ENCODE assay signal across 8 cellular contexts in the genomic region with DNA sequence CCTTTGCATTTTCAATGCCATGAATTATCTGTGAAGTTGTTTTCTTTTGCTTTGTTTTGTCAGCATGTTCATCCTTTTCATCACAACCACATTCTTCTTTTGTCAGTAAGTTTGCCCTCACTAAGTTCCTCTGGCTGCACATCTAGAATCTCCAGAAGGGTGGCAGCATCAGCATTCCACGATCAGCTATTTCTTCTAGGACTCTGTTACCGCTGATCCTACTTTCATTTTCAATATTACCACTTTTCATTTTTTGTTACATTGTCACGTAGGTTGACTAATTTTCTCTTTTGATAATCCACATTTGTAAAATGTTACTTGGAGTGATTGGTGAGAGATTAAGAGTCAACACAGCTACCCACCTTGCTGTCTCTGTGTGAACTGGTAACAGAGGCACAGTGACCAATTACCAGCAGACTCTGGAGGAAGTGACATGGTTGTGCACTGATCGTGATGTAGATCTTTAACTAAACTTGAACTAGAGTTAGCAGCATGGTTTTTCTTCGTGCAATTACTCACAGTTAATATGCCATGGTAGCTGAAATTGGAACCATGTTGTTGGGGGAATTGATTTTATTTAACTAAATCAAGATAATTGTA.
DNase-seq lines count a peak whose midpoint lies in the region; ATAC-seq and TF ChIP-seq lines count a peak whose summit lies in the region.

No MANE protein-coding gene starts in this region.

- H3K9me2 ChIP-seq in GM23338 (ENCODE audit: insufficient read depth), result no peaks in the 10 kb centered on the region

- H3K79me2 ChIP-seq in GM23338 (replicated peaks; ENCODE audit: insufficient read depth), result no peaks in the 10 kb centered on the region

- H4K20me1 ChIP-seq in GM23338 (replicated peaks; ENCODE audit: insufficient read depth), result no peaks in the 10 kb centered on the region

- intact Hi-C loops in aorta (cut with DNase I), result no loop called here

- no peaks in the 10 kb centered on the region for H3K27me3 ChIP-seq in GM23338 (ENCODE audit: insufficient read depth)
- H3K27me3 ChIP-seq in aorta (ENCODE audit: control insufficient read depth in 1 of 2, insufficient read depth in 2 of 2, low read length in 1 of 2), result no peaks in the 10 kb centered on the region

- TF ChIP-seq CTCF in GM23338 (conservative IDR thresholded peaks at IDR 0.05; ENCODE audit: low read depth in 2 of 2), result peak in 1 of 2 experiments; percentile 22; a peak in 1 of 4 replicates
- no peak for TF ChIP-seq CTCF in foreskin fibroblast (IDR thresholded peaks at IDR 0.05; ENCODE audit: low read depth, low read length)
- no peak for TF ChIP-seq CTCF in glutamatergic neuron (IDR thresholded peaks at IDR 0.05; ENCODE audit: partially characterized antibody, unreplicated experiment)

- H3K4me3 ChIP-seq in GM23338, result no peak overlapping the region
- peak overlapping the region; percentile 9 to 48 for H3K4me3 ChIP-seq in foreskin fibroblast (ENCODE audit: low read depth in 1 of 2, low read length in 2 of 2)
- no peak overlapping the region for H3K4me3 ChIP-seq in aorta (ENCODE audit: low read length in 2 of 2)

- peaks cover 4% of the 10 kb centered on the region for H3K27me3 Mint-ChIP-seq in GM23338 (ENCODE audit: insufficient read depth, low read depth, poor library complexity)
- no peaks in the 10 kb centered on the region for H3K27me3 Mint-ChIP-seq in glutamatergic neuron (ENCODE audit: unreplicated experiment)

- no peak overlapping the region for H3K27ac Mint-ChIP-seq in GM23338
- no peak overlapping the region for H3K27ac Mint-ChIP-seq in glutamatergic neuron (ENCODE audit: unreplicated experiment)

- no peak overlapping the region for H3K4me3 Mint-ChIP-seq in GM23338
- no peak overlapping the region for H3K4me3 Mint-ChIP-seq in glutamatergic neuron (ENCODE audit: unreplicated experiment)

- H3K9me3 ChIP-seq in aorta (ENCODE audit: control insufficient read depth, low read length), result no peaks in the 10 kb centered on the region

- H3K4me1 Mint-ChIP-seq in GM23338, result no peaks in the 10 kb centered on the region
- no peaks in the 10 kb centered on the region for H3K4me1 Mint-ChIP-seq in glutamatergic neuron (ENCODE audit: low read depth, unreplicated experiment)

- DNase-seq in GM23338 (ENCODE audit: low spot score), result no peak
- peak; percentile 37 for DNase-seq in MV-4-11 (lab: John Stamatoyannopoulos, UW)
- DNase-seq in foreskin fibroblast, result peak in 1 of 2 donors; percentile 52
- no peak for DNase-seq in glutamatergic neuron
- DNase-seq in T1000 (lab: John Stamatoyannopoulos, UW), result no peak
- DNase-seq in NCI-H1105 treated with DMSO at 0.1 percent for 48 hours (lab: John Stamatoyannopoulos, UW), result no peak
- DNase-seq in aorta, result no peak

- H3K9me3 Mint-ChIP-seq in GM23338 (no peaks in the 10 kb centered on the region; the same call in 2 of the 3 replicates), glutamatergic neuron (ENCODE audit: unreplicated experiment) (no peaks in the 10 kb centered on the region)

- H3K4me2 ChIP-seq in GM23338, result no peak overlapping the region

- H3K36me3 ChIP-seq in GM23338 (ENCODE audit: insufficient read depth) (no peaks in the 10 kb centered on the region), aorta (ENCODE audit: control insufficient read depth in 1 of 2, insufficient read depth in 2 of 2, low read length in 1 of 2) (no peaks in the 10 kb centered on the region)

- no peaks in the 10 kb centered on the region for H3K36me3 Mint-ChIP-seq in GM23338 (ENCODE audit: low read depth)
- no peaks in the 10 kb centered on the region for H3K36me3 Mint-ChIP-seq in glutamatergic neuron (ENCODE audit: unreplicated experiment)

- no peak overlapping the region for H3K27ac ChIP-seq in GM23338 (ENCODE audit: low read depth)
- H3K27ac ChIP-seq in aorta (ENCODE audit: low read depth in 1 of 2, low read length in 2 of 2), result no peak overlapping the region

- H3F3A ChIP-seq in GM23338 (replicated peaks; ENCODE audit: low read depth), result no peaks in the 10 kb centered on the region

- peak overlapping the region; percentile 9; the same call in 1 of the 2 replicates for H2AFZ ChIP-seq in GM23338

- WGBS in aorta, 2 donors, result 47 to 59% methylated on average over 5 of the region's 5 CpGs

- H3K4me1 ChIP-seq in GM23338 (ENCODE audit: insufficient read depth) (no peaks in the 10 kb centered on the region), aorta (ENCODE audit: control insufficient read depth in 1 of 2, insufficient read depth in 2 of 2, low read length in 2 of 2) (no peaks in the 10 kb centered on the region)

- ATAC-seq in GM18499 (IDR thresholded peaks at IDR 0.05; ENCODE audit: insufficient read depth, unreplicated experiment), result peak; percentile 75
- ATAC-seq in GM23338, result no peak
- no peak for ATAC-seq in aorta (ENCODE audit: low FRiP score)

TF ChIP-seq in GM23338, 12 proteins besides CTCF, POLR2A, EP300 and RAD21:
- TF ChIP-seq, protein P1, sequence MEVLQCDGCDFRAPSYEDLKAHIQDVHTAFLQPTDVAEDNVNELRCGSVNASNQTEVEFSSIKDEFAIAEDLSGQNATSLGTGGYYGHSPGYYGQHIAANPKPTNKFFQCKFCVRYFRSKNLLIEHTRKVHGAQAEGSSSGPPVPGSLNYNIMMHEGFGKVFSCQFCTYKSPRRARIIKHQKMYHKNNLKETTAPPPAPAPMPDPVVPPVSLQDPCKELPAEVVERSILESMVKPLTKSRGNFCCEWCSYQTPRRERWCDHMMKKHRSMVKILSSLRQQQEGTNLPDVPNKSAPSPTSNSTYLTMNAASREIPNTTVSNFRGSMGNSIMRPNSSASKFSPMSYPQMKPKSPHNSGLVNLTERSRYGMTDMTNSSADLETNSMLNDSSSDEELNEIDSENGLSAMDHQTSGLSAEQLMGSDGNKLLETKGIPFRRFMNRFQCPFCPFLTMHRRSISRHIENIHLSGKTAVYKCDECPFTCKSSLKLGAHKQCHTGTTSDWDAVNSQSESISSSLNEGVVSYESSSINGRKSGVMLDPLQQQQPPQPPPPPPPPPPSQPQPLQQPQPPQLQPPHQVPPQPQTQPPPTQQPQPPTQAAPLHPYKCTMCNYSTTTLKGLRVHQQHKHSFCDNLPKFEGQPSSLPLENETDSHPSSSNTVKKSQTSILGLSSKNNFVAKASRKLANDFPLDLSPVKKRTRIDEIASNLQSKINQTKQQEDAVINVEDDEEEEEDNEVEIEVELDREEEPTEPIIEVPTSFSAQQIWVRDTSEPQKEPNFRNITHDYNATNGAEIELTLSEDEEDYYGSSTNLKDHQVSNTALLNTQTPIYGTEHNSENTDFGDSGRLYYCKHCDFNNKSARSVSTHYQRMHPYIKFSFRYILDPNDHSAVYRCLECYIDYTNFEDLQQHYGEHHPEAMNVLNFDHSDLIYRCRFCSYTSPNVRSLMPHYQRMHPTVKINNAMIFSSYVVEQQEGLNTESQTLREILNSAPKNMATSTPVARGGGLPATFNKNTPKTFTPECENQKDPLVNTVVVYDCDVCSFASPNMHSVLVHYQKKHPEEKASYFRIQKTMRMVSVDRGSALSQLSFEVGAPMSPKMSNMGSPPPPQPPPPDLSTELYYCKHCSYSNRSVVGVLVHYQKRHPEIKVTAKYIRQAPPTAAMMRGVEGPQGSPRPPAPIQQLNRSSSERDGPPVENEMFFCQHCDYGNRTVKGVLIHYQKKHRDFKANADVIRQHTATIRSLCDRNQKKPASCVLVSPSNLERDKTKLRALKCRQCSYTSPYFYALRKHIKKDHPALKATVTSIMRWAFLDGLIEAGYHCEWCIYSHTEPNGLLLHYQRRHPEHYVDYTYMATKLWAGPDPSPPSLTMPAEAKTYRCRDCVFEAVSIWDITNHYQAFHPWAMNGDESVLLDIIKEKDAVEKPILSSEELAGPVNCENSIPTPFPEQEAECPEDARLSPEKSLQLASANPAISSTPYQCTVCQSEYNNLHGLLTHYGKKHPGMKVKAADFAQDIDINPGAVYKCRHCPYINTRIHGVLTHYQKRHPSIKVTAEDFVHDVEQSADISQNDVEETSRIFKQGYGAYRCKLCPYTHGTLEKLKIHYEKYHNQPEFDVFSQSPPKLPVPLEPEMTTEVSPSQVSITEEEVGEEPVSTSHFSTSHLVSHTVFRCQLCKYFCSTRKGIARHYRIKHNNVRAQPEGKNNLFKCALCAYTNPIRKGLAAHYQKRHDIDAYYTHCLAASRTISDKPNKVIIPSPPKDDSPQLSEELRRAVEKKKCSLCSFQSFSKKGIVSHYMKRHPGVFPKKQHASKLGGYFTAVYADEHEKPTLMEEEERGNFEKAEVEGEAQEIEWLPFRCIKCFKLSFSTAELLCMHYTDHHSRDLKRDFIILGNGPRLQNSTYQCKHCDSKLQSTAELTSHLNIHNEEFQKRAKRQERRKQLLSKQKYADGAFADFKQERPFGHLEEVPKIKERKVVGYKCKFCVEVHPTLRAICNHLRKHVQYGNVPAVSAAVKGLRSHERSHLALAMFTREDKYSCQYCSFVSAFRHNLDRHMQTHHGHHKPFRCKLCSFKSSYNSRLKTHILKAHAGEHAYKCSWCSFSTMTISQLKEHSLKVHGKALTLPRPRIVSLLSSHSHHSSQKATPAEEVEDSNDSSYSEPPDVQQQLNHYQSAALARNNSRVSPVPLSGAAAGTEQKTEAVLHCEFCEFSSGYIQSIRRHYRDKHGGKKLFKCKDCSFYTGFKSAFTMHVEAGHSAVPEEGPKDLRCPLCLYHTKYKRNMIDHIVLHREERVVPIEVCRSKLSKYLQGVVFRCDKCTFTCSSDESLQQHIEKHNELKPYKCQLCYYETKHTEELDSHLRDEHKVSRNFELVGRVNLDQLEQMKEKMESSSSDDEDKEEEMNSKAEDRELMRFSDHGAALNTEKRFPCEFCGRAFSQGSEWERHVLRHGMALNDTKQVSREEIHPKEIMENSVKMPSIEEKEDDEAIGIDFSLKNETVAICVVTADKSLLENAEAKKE (CRISPR knock-in tag; IDR thresholded peaks at IDR 0.05), result no peak
- no peak for TF ChIP-seq ZNF331 (CRISPR knock-in tag; IDR thresholded peaks at IDR 0.05; ENCODE audit: low read depth)
- TF ChIP-seq ZNF114 (CRISPR knock-in tag; IDR thresholded peaks at IDR 0.05), result no peak
- no peak for TF ChIP-seq POLR2AphosphoS5 (IDR thresholded peaks at IDR 0.05; ENCODE audit: low read depth)
- no peak for TF ChIP-seq EZH2 (IDR thresholded peaks at IDR 0.05; ENCODE audit: low read depth, unreplicated experiment)
TF ChIP-seq in GM23338: peak in this region for 0.

Comparison
In these comparisons a context has a peak if more than half of its experiments do, and no peak if none do; other contexts are left out.
1. H3K4me3 ChIP-seq: peak in foreskin fibroblast (2 of 2); none in GM23338 (single experiment) and aorta (0 of 2).